ENCODE assay signal across 8 cellular contexts in the genomic region with DNA sequence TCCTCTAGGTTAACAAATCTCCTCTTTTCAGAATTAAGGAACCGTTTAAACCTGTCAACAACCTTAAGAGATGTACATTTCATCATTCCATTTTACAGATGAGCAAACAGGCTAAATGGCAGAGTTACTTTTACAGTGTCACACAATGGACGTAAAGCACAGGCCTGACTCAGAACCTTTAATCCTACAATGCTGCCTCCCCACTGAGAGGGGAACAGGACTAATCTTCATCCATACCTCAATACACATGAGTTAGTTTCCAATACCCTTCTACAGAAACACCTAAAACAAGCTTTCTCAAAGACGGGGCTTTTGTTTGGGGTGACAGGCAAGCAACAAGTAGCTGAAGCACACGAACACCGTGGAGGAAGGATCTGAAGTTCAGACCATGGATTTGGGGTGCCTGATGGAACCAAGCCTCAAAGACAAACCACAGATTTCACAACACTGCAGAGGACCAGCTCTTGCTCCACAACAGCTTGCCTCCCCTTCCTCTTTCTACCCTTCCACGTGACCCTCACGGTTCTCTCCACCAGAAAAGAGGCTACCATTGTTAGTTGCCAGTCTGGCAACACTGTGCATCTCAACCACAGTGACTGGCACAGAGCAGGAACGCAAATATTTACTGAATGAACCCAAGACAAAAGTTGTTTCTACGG. TPM values are rescaled to one million over a fixed set of nuclear protein-coding genes. Genes with fewer than 3 reads are reported as not detected.
DNase-seq lines count a peak whose midpoint lies in the region; ATAC-seq, FAIRE-seq and TF ChIP-seq lines count a peak whose summit lies in the region.

No MANE protein-coding gene starts in this region.

- no peak for ATAC-seq in GM19324 (IDR thresholded peaks at IDR 0.05; ENCODE audit: low FRiP score, unreplicated experiment)

- H3K9ac ChIP-seq in mucosa of stomach (ENCODE audit: low read length) = peak overlapping the region; percentile 77

- H3K36me3 Mint-ChIP-seq in CD8-positive, alpha-beta memory T cell = no peaks in the 10 kb centered on the region

- no peaks in the 10 kb centered on the region for H3K9me3 ChIP-seq in CD8-positive, alpha-beta memory T cell (ENCODE audit: low read length)
- H3K9me3 ChIP-seq in mucosa of stomach (ENCODE audit: control insufficient read depth, low read length) = no peaks in the 10 kb centered on the region

- H3K9me3 Mint-ChIP-seq in CD8-positive, alpha-beta memory T cell = no peaks in the 10 kb centered on the region

- H3K4me1 ChIP-seq in CD8-positive, alpha-beta memory T cell (ENCODE audit: insufficient read depth, low read length) = peaks cover 22% of the 10 kb centered on the region
- H3K4me1 ChIP-seq in mucosa of stomach (ENCODE audit: control insufficient read depth, insufficient read depth, low read length) = peaks cover 15% of the 10 kb centered on the region

- no peak for FAIRE-seq in HTR-8/SVneo (lab: Jason Lieb, UNC)

- CTCF ChIA-PET in CD8-positive, alpha-beta memory T cell (lab: Charles Lee) = interaction anchor here (0.8 kb wide), 1 partner anchor 268 kb away, joined by 3 read pairs; no protein-coding TSS in a partner anchor

- H3K36me3 ChIP-seq in CD8-positive, alpha-beta memory T cell (ENCODE audit: insufficient read depth, low read length) = no peaks in the 10 kb centered on the region
- no peaks in the 10 kb centered on the region for H3K36me3 ChIP-seq in mucosa of stomach (ENCODE audit: control insufficient read depth, insufficient read depth, low read length)

- no peak overlapping the region for H3K4me3 ChIP-seq in CD8-positive, alpha-beta memory T cell (ENCODE audit: low read length)
- H3K4me3 ChIP-seq in coronary artery (peak overlapping the region; percentile 99), mucosa of stomach (ENCODE audit: low read length) (peak overlapping the region; percentile 78)

- DNase-seq in CD8-positive, alpha-beta memory T cell = no peak
- DNase-seq in NCI-H345 treated with DMSO at 0.1 percent for 48 hours (lab: John Stamatoyannopoulos, UW; ENCODE audit: unreplicated experiment) (peak; percentile 32), coronary artery (ENCODE audit: low spot score) (no peak), SHP77 treated with DMSO at 0.1 percent for 48 hours (lab: John Stamatoyannopoulos, UW) (no peak), epidermal melanocyte (ENCODE audit: insufficient read length, low spot score) (no peak), HTR-8/SVneo (ENCODE audit: insufficient read length, low spot score) (no peak)

- TF ChIP-seq CTCF in coronary artery (IDR thresholded peaks at IDR 0.05) = no peak

- peaks cover 27 to 30% (median 29%) of the 10 kb centered on the region in 3 donors for H3K4me1 Mint-ChIP-seq in CD8-positive, alpha-beta memory T cell

- peaks cover 0 to 2% of the 10 kb centered on the region in 2 donors for H3K27me3 Mint-ChIP-seq in CD8-positive, alpha-beta memory T cell

- POLR2A ChIA-PET in CD8-positive, alpha-beta memory T cell (lab: Charles Lee) = no interaction called here

- H3K27ac ChIP-seq in CD8-positive, alpha-beta memory T cell (ENCODE audit: low read depth, low read length) = no peak overlapping the region
- peak overlapping the region in 1 of 2 donors; percentile 99 for H3K27ac ChIP-seq in coronary artery

- peak overlapping the region in 6 of 8 donors; percentile 2 to 64 (median 30) for H3K27ac Mint-ChIP-seq in CD8-positive, alpha-beta memory T cell

- peak overlapping the region; percentile 3 to 91 (median 86) for H3K4me3 Mint-ChIP-seq in CD8-positive, alpha-beta memory T cell

- no peaks in the 10 kb centered on the region for H3K27me3 ChIP-seq in CD8-positive, alpha-beta memory T cell (ENCODE audit: insufficient read depth, low read length, poor library complexity, severe bottlenecking)
- no peaks in the 10 kb centered on the region for H3K27me3 ChIP-seq in mucosa of stomach (ENCODE audit: control insufficient read depth, insufficient read depth, low read length)

RNA-seq across cellular contexts. Expression of gene RNF130, which starts 1.8 kb away (rescaled TPM):
- 10 to 100 TPM; 15.7 to 15.9 TPM for total RNA-seq in CD8-positive, alpha-beta memory T cell
- polyA plus RNA-seq in CD8-positive, alpha-beta memory T cell = 22.7 TPM
